8 cellular contexts compared by ENCODE assay signal in genomic region chr16:70064841-70065370, GRCh38. TPM values are rescaled to one million over a fixed set of nuclear protein-coding genes. Genes with fewer than 3 reads are reported as not detected.
A peak's percentile ranks its signal among the peaks of the same experiment; 100 is the strongest.
DNase-seq lines count a peak whose midpoint lies in the region; ATAC-seq, FAIRE-seq and TF ChIP-seq lines count a peak whose summit lies in the region.
"Not testable (repeated sequence)": the region's sequence is repeated elsewhere in the genome, so short reads cannot be mapped to it uniquely, and the experiment has no call there.

No MANE protein-coding gene starts in this region.

- WGBS in esophagus squamous epithelium, 2 donors: 0 to 7% methylated on average over 7 to 9 of the region's 22 CpGs

- H3K27ac Mint-ChIP-seq in T-helper 1 cell treated with Interleukin-12 subunit alpha and Interleukin-12 subunit beta and Interleukin-4 antibody, amounts not matched to agents 30 μg/mL and 1 μg/mL, for 36 hours: not testable (repeated sequence)

- TF ChIP-seq POLR2A in esophagus squamous epithelium (IDR thresholded peaks at IDR 0.05): not testable (repeated sequence)

- peak in 3 of 6 experiments; percentile 19 to 29 (median 26) for TF ChIP-seq CTCF in esophagus squamous epithelium (IDR thresholded peaks at IDR 0.05)

- not testable (repeated sequence) for H3K9me3 Mint-ChIP-seq in T-helper 1 cell treated with Interleukin-12 subunit alpha and Interleukin-12 subunit beta and Interleukin-4 antibody, amounts not matched to agents 30 μg/mL and 1 μg/mL, for 36 hours

- not testable (repeated sequence) for FAIRE-seq in urothelium cell line (lab: Jason Lieb, UNC)

- H3K36me3 ChIP-seq in esophagus squamous epithelium: not testable (repeated sequence)

- peak overlapping the region; percentile 90 to 95 (median 93) for H3K27ac ChIP-seq in esophagus squamous epithelium

- H3K9me3 ChIP-seq in esophagus squamous epithelium: not testable (repeated sequence)

- H3K4me1 Mint-ChIP-seq in T-helper 1 cell treated with Interleukin-12 subunit alpha and Interleukin-12 subunit beta and Interleukin-4 antibody, amounts not matched to agents 30 μg/mL and 1 μg/mL, for 36 hours (ENCODE audit: low read depth): not testable (repeated sequence)

- not testable (repeated sequence) for H3K36me3 Mint-ChIP-seq in T-helper 1 cell treated with Interleukin-12 subunit alpha and Interleukin-12 subunit beta and Interleukin-4 antibody, amounts not matched to agents 30 μg/mL and 1 μg/mL, for 36 hours (ENCODE audit: low read depth)

- ATAC-seq in GM18502 (IDR thresholded peaks at IDR 0.05; ENCODE audit: poor library complexity, unreplicated experiment): peak; percentile 17

- peak overlapping the region; percentile 68 to 90 (median 76) for H3K4me3 ChIP-seq in esophagus squamous epithelium

- peak overlapping the region; percentile 71 for H3K4me3 Mint-ChIP-seq in T-helper 1 cell treated with Interleukin-12 subunit alpha and Interleukin-12 subunit beta and Interleukin-4 antibody, amounts not matched to agents 30 μg/mL and 1 μg/mL, for 36 hours

- not testable (repeated sequence) for H3K27me3 Mint-ChIP-seq in T-helper 1 cell treated with Interleukin-12 subunit alpha and Interleukin-12 subunit beta and Interleukin-4 antibody, amounts not matched to agents 30 μg/mL and 1 μg/mL, for 36 hours (ENCODE audit: low read depth)

- H3K4me1 ChIP-seq in esophagus squamous epithelium: peaks cover 0 to 30% (median 2%) of the 10 kb centered on the region in 3 donors

- DNase-seq in HT-29 (ENCODE audit: low spot score) (peak; percentile 56), medulla oblongata (ENCODE audit: extremely low spot score) (peak; percentile 32), urothelium cell line (ENCODE audit: low spot score) (peak; percentile 5)
- DNase-seq in activated naive CD4-positive, alpha-beta T cell (lab: John Stamatoyannopoulos, UW): peak; percentile 9 to 66 (median 28)
- not testable (repeated sequence) for DNase-seq in esophagus squamous epithelium (lab: John Stamatoyannopoulos, UW)
- DNase-seq in stimulated activated CD4-positive, alpha-beta T cell treated with anti-CD3 and anti-CD28 coated beads, Interleukin-12 subunit alpha, Interleukin-12 subunit beta, amount 100 ng/mL, for 4 hours: peak; percentile 66

- not testable (repeated sequence) for H3K27me3 ChIP-seq in esophagus squamous epithelium

- intact Hi-C loops in esophagus squamous epithelium (cut with DNase I): not testable (repeated sequence)

RNA-seq across cellular contexts. Expression of gene PDPR, which starts 49.2 kb away (rescaled TPM):
- 10.4 and 13.7 TPM in 2 replicates for total RNA-seq in HT-29 (2014; rRNA removed; shearing (Covaris generic))
- 10 to 100 TPM in 3 of 4 donors, 1 to 10 TPM in 1; 5.0 to 24.6 (median 11.7) TPM for total RNA-seq in esophagus squamous epithelium
